ENCODE assay signal across 1 cellular context in genomic region chr17:61414936-61415251, GRCh38.
TF ChIP-seq lines count a peak whose summit lies in the region.

No MANE protein-coding gene starts in this region.

TF ChIP-seq in HepG2, 621 proteins besides CTCF, POLR2A, EP300 and RAD21 (continues in another document):
- TF ChIP-seq HNRNPH1 (optimal IDR thresholded peaks at IDR 0.05; ENCODE audit: low read depth, low read length) = no peak
- TF ChIP-seq ZNF18 (CRISPR knock-in tag; IDR thresholded peaks at IDR 0.05; ENCODE audit: insufficient replicate concordance) = no peak
- TF ChIP-seq ZNF446 (CRISPR knock-in tag; IDR thresholded peaks at IDR 0.05) = no peak
- no peak for TF ChIP-seq ZNF101 (CRISPR knock-in tag; IDR thresholded peaks at IDR 0.05; ENCODE audit: borderline replicate concordance, low read depth)
- TF ChIP-seq ZNF644 (CRISPR knock-in tag; IDR thresholded peaks at IDR 0.05; ENCODE audit: low read depth) = no peak
- TF ChIP-seq ZNF44 (CRISPR knock-in tag; IDR thresholded peaks at IDR 0.05) = no peak
- no peak for TF ChIP-seq POGZ (CRISPR knock-in tag; IDR thresholded peaks at IDR 0.05)
- no peak for TF ChIP-seq IRX3 (CRISPR knock-in tag; IDR thresholded peaks at IDR 0.05; ENCODE audit: borderline replicate concordance, low read depth)
- TF ChIP-seq DMAP1 (CRISPR knock-in tag; IDR thresholded peaks at IDR 0.05) = peak; percentile 14; the same call in 1 of the 2 replicates
- no peak for TF ChIP-seq ZNF512 (CRISPR knock-in tag; IDR thresholded peaks at IDR 0.05)
- no peak for TF ChIP-seq TAF15 (IDR thresholded peaks at IDR 0.05; ENCODE audit: low read depth, low read length, poor library complexity, severe bottlenecking)
- TF ChIP-seq, protein P1, sequence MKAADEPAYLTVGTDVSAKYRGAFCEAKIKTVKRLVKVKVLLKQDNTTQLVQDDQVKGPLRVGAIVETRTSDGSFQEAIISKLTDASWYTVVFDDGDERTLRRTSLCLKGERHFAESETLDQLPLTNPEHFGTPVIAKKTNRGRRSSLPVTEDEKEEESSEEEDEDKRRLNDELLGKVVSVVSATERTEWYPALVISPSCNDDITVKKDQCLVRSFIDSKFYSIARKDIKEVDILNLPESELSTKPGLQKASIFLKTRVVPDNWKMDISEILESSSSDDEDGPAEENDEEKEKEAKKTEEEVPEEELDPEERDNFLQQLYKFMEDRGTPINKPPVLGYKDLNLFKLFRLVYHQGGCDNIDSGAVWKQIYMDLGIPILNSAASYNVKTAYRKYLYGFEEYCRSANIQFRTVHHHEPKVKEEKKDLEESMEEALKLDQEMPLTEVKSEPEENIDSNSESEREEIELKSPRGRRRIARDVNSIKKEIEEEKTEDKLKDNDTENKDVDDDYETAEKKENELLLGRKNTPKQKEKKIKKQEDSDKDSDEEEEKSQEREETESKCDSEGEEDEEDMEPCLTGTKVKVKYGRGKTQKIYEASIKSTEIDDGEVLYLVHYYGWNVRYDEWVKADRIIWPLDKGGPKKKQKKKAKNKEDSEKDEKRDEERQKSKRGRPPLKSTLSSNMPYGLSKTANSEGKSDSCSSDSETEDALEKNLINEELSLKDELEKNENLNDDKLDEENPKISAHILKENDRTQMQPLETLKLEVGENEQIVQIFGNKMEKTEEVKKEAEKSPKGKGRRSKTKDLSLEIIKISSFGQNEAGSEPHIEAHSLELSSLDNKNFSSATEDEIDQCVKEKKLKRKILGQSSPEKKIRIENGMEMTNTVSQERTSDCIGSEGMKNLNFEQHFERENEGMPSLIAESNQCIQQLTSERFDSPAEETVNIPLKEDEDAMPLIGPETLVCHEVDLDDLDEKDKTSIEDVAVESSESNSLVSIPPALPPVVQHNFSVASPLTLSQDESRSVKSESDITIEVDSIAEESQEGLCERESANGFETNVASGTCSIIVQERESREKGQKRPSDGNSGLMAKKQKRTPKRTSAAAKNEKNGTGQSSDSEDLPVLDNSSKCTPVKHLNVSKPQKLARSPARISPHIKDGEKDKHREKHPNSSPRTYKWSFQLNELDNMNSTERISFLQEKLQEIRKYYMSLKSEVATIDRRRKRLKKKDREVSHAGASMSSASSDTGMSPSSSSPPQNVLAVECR (CRISPR knock-in tag; IDR thresholded peaks at IDR 0.05; ENCODE audit: borderline replicate concordance) = no peak
- no peak for TF ChIP-seq DNMT1 (CRISPR knock-in tag; IDR thresholded peaks at IDR 0.05)
- TF ChIP-seq ZFP36L1 (CRISPR knock-in tag; IDR thresholded peaks at IDR 0.05) = no peak
- TF ChIP-seq, protein P2, sequence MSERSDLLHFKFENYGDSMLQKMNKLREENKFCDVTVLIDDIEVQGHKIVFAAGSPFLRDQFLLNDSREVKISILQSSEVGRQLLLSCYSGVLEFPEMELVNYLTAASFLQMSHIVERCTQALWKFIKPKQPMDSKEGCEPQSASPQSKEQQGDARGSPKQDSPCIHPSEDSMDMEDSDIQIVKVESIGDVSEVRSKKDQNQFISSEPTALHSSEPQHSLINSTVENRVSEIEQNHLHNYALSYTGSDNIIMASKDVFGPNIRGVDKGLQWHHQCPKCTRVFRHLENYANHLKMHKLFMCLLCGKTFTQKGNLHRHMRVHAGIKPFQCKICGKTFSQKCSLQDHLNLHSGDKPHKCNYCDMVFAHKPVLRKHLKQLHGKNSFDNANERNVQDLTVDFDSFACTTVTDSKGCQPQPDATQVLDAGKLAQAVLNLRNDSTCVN (CRISPR knock-in tag; IDR thresholded peaks at IDR 0.05; ENCODE audit: borderline replicate concordance) = no peak
- TF ChIP-seq PHF8 (CRISPR knock-in tag; IDR thresholded peaks at IDR 0.05) = 0 out of 2 replicates have a peak, but pooled peaks have one; percentile 10
- TF ChIP-seq ZNF276 (CRISPR knock-in tag; IDR thresholded peaks at IDR 0.05; ENCODE audit: low read depth) = no peak
- TF ChIP-seq ZBTB38 (CRISPR knock-in tag; IDR thresholded peaks at IDR 0.05) = no peak
- TF ChIP-seq GPBP1L1 (CRISPR knock-in tag; IDR thresholded peaks at IDR 0.05) = no peak
- 0 out of 2 replicates have a peak, but pooled peaks have one; percentile 16 for TF ChIP-seq NR0B2 (CRISPR knock-in tag; IDR thresholded peaks at IDR 0.05)
- peak; percentile 17 for TF ChIP-seq IKZF4 (CRISPR knock-in tag; IDR thresholded peaks at IDR 0.05; ENCODE audit: borderline replicate concordance, low read depth, not compliant biosample characterization)
- TF ChIP-seq ZNF138 (CRISPR knock-in tag; IDR thresholded peaks at IDR 0.05; ENCODE audit: low read depth) = no peak
- no peak for TF ChIP-seq GZF1 (CRISPR knock-in tag; IDR thresholded peaks at IDR 0.05)
- TF ChIP-seq, protein P3, sequence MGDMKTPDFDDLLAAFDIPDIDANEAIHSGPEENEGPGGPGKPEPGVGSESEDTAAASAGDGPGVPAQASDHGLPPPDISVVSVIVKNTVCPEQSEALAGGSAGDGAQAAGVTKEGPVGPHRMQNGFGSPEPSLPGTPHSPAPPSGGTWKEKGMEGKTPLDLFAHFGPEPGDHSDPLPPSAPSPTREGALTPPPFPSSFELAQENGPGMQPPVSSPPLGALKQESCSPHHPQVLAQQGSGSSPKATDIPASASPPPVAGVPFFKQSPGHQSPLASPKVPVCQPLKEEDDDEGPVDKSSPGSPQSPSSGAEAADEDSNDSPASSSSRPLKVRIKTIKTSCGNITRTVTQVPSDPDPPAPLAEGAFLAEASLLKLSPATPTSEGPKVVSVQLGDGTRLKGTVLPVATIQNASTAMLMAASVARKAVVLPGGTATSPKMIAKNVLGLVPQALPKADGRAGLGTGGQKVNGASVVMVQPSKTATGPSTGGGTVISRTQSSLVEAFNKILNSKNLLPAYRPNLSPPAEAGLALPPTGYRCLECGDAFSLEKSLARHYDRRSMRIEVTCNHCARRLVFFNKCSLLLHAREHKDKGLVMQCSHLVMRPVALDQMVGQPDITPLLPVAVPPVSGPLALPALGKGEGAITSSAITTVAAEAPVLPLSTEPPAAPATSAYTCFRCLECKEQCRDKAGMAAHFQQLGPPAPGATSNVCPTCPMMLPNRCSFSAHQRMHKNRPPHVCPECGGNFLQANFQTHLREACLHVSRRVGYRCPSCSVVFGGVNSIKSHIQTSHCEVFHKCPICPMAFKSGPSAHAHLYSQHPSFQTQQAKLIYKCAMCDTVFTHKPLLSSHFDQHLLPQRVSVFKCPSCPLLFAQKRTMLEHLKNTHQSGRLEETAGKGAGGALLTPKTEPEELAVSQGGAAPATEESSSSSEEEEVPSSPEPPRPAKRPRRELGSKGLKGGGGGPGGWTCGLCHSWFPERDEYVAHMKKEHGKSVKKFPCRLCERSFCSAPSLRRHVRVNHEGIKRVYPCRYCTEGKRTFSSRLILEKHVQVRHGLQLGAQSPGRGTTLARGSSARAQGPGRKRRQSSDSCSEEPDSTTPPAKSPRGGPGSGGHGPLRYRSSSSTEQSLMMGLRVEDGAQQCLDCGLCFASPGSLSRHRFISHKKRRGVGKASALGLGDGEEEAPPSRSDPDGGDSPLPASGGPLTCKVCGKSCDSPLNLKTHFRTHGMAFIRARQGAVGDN (CRISPR knock-in tag; IDR thresholded peaks at IDR 0.05) = 0 out of 2 replicates have a peak, but pooled peaks have one; percentile 20
- no peak for TF ChIP-seq ZNF224 (CRISPR knock-in tag; IDR thresholded peaks at IDR 0.05)
- TF ChIP-seq AKAP8 (CRISPR knock-in tag; IDR thresholded peaks at IDR 0.05) = no peak
- no peak for TF ChIP-seq RBM22 (optimal IDR thresholded peaks at IDR 0.05; ENCODE audit: low read length)
- no peak for TF ChIP-seq ZNF451 (CRISPR knock-in tag; IDR thresholded peaks at IDR 0.05)
- TF ChIP-seq ZNF724P (CRISPR knock-in tag; IDR thresholded peaks at IDR 0.05; ENCODE audit: borderline replicate concordance) = 0 out of 2 replicates have a peak, but pooled peaks have one; percentile 34
- no peak for TF ChIP-seq ETV6 (CRISPR knock-in tag; conservative IDR thresholded peaks at IDR 0.05)
- TF ChIP-seq, protein P4, sequence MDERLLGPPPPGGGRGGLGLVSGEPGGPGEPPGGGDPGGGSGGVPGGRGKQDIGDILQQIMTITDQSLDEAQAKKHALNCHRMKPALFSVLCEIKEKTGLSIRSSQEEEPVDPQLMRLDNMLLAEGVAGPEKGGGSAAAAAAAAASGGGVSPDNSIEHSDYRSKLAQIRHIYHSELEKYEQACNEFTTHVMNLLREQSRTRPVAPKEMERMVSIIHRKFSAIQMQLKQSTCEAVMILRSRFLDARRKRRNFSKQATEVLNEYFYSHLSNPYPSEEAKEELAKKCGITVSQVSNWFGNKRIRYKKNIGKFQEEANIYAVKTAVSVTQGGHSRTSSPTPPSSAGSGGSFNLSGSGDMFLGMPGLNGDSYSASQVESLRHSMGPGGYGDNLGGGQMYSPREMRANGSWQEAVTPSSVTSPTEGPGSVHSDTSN (CRISPR knock-in tag; IDR thresholded peaks at IDR 0.05) = no peak
- TF ChIP-seq HMGA1 (CRISPR knock-in tag; conservative IDR thresholded peaks at IDR 0.05) = no peak
- TF ChIP-seq, protein P5, sequence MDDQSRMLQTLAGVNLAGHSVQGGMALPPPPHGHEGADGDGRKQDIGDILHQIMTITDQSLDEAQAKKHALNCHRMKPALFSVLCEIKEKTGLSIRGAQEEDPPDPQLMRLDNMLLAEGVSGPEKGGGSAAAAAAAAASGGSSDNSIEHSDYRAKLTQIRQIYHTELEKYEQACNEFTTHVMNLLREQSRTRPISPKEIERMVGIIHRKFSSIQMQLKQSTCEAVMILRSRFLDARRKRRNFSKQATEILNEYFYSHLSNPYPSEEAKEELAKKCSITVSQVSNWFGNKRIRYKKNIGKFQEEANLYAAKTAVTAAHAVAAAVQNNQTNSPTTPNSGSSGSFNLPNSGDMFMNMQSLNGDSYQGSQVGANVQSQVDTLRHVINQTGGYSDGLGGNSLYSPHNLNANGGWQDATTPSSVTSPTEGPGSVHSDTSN (CRISPR knock-in tag; IDR thresholded peaks at IDR 0.05; ENCODE audit: borderline replicate concordance) = no peak
- TF ChIP-seq, protein P6, sequence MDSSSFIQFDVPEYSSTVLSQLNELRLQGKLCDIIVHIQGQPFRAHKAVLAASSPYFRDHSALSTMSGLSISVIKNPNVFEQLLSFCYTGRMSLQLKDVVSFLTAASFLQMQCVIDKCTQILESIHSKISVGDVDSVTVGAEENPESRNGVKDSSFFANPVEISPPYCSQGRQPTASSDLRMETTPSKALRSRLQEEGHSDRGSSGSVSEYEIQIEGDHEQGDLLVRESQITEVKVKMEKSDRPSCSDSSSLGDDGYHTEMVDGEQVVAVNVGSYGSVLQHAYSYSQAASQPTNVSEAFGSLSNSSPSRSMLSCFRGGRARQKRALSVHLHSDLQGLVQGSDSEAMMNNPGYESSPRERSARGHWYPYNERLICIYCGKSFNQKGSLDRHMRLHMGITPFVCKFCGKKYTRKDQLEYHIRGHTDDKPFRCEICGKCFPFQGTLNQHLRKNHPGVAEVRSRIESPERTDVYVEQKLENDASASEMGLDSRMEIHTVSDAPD (CRISPR knock-in tag; IDR thresholded peaks at IDR 0.05) = no peak
- no peak for TF ChIP-seq CBX1 (IDR thresholded peaks at IDR 0.05; ENCODE audit: low read depth)
- TF ChIP-seq SMAD3 (CRISPR knock-in tag; IDR thresholded peaks at IDR 0.05) = no peak
- TF ChIP-seq, protein P7, sequence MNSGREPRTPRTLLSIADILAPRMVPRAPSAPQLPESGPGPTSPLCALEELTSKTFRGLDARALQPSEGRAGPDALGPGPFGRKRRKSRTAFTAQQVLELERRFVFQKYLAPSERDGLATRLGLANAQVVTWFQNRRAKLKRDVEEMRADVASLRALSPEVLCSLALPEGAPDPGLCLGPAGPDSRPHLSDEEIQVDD (CRISPR knock-in tag; IDR thresholded peaks at IDR 0.05; ENCODE audit: borderline replicate concordance) = 0 out of 2 replicates have a peak, but pooled peaks have one; percentile 44
